ENCODE assay signal across 17 cellular contexts in genomic region chr1:34028381-34029055, GRCh38.
DNase-seq lines count a peak whose midpoint lies in the region; ATAC-seq and TF ChIP-seq lines count a peak whose summit lies in the region.
"Had no signal": no experiment of that assay in that cellular context is flagged by ENCODE, and none has a peak within 500 bp of the region (broad histone marks: within the 10 kb centered on the region; RNA-seq: fewer than 3 reads in every experiment).

No MANE protein-coding gene starts in this region.

- no peak overlapping the region for H3K23ac ChIP-seq in trophoblast cell (ENCODE audit: low read length)

- H3K9me2 ChIP-seq in GM23338 (ENCODE audit: insufficient read depth), result no peaks in the 10 kb centered on the region

- no CpG with 5 or more reads among the region's 11 CpGs for WGBS in trophoblast cell (ENCODE audit: extremely low coverage, insufficient coverage, insufficient read length)

- H3K36me3 ChIP-seq in GM23338 (ENCODE audit: insufficient read depth) (no peaks in the 10 kb centered on the region), trophoblast cell (ENCODE audit: control insufficient read depth in 1 of 2, insufficient read depth in 2 of 2, low read length in 2 of 2) (no peaks in the 10 kb centered on the region)
- H3K36me3 ChIP-seq: BLaER1 had no signal

- H3K79me2 ChIP-seq in GM23338 (replicated peaks; ENCODE audit: insufficient read depth) (peaks cover 2% of the 10 kb centered on the region; the same call in 1 of the 2 replicates), trophoblast cell (ENCODE audit: control insufficient read depth, insufficient read depth, low read length, poor library complexity) (no peaks in the 10 kb centered on the region)

- H3K4me2 ChIP-seq in GM23338 (no peak overlapping the region), trophoblast cell (ENCODE audit: low read length) (no peak overlapping the region)
- H3K4me2 ChIP-seq: BLaER1 had no signal

- peaks cover 4% of the 10 kb centered on the region; the same call in 2 of the 3 replicates for H3K4me1 Mint-ChIP-seq in GM23338
- peaks cover 5% of the 10 kb centered on the region for H3K4me1 Mint-ChIP-seq in T-helper 17 cell
- H3K4me1 Mint-ChIP-seq in activated T-cell treated with anti-CD3 and anti-CD28 coated beads, Interleukin-2, amount 50 U/mL, for 72 hours (ENCODE audit: low read depth), result no peaks in the 10 kb centered on the region
- H3K4me1 Mint-ChIP-seq: B cell; CD4-positive, CD25-positive, alpha-beta regulatory T cell had no signal

- H3K9me3 Mint-ChIP-seq in GM23338, result no peaks in the 10 kb centered on the region
- no peaks in the 10 kb centered on the region for H3K9me3 Mint-ChIP-seq in activated T-cell treated with anti-CD3 and anti-CD28 coated beads, Interleukin-2, amount 50 U/mL, for 72 hours
- H3K9me3 Mint-ChIP-seq: CD4-positive, CD25-positive, alpha-beta regulatory T cell; CD8-positive, alpha-beta T cell had no signal

- no peak overlapping the region for H3K14ac ChIP-seq in trophoblast cell (ENCODE audit: low read length)

- H3F3A ChIP-seq in GM23338 (replicated peaks; ENCODE audit: low read depth), result no peaks in the 10 kb centered on the region

- H4K12ac ChIP-seq in trophoblast cell (ENCODE audit: low read depth, low read length), result no peak overlapping the region

- H2AFZ ChIP-seq in GM23338 (no peak overlapping the region), trophoblast cell (ENCODE audit: insufficient read depth, low read length, poor library complexity) (no peak overlapping the region)

- ATAC-seq in GM23338 (no peak), T-helper 17 cell (no peak), HG02870 (IDR thresholded peaks at IDR 0.05; ENCODE audit: unreplicated experiment) (no peak)
- no peak for ATAC-seq in activated T-cell treated with anti-CD3 and anti-CD28 coated beads, Interleukin-2, amount 50 U/mL, for 72 hours (replicated peaks in 1 of 2)
- ATAC-seq: CD8-positive, alpha-beta T cell had no signal

- H2AK5ac ChIP-seq in trophoblast cell (ENCODE audit: low read length), result no peak overlapping the region

- no peak overlapping the region for H2BK5ac ChIP-seq in trophoblast cell (ENCODE audit: low read depth, low read length, poor library complexity)

- H3K4ac ChIP-seq in trophoblast cell (ENCODE audit: low read depth, low read length), result no peak overlapping the region

- H3K27me3 ChIP-seq in GM23338 (ENCODE audit: insufficient read depth) (no peaks in the 10 kb centered on the region), trophoblast cell (ENCODE audit: insufficient read depth, low read length) (no peaks in the 10 kb centered on the region)
- H3K27me3 ChIP-seq: BLaER1 had no signal

- H3K9ac ChIP-seq in trophoblast cell (ENCODE audit: low read length), result no peak overlapping the region
- H3K9ac ChIP-seq: BLaER1 had no signal

- H3K27ac ChIP-seq in GM23338 (ENCODE audit: low read depth) (no peak overlapping the region), trophoblast cell (ENCODE audit: low read depth, low read length) (no peak overlapping the region)
- H3K27ac ChIP-seq: 22Rv1, BLaER1, C4-2B had no signal

- H2BK12ac ChIP-seq in trophoblast cell (ENCODE audit: low read length), result no peak overlapping the region

- no peaks in the 10 kb centered on the region; the same call in 2 of the 3 replicates for H3K36me3 Mint-ChIP-seq in GM23338 (ENCODE audit: low read depth)
- H3K36me3 Mint-ChIP-seq in T-helper 17 cell (ENCODE audit: low read depth), result no peaks in the 10 kb centered on the region
- H3K36me3 Mint-ChIP-seq in activated T-cell treated with anti-CD3 and anti-CD28 coated beads, Interleukin-2, amount 50 U/mL, for 72 hours (ENCODE audit: insufficient read depth in 2 of 2), result no peaks in the 10 kb centered on the region
- H3K36me3 Mint-ChIP-seq: CD4-positive, CD25-positive, alpha-beta regulatory T cell; CD8-positive, alpha-beta T cell had no signal

- H3K4me3 Mint-ChIP-seq in GM23338 (no peak overlapping the region; the same call in 2 of the 3 replicates), T-helper 17 cell (no peak overlapping the region)
- H3K4me3 Mint-ChIP-seq in activated T-cell treated with anti-CD3 and anti-CD28 coated beads, Interleukin-2, amount 50 U/mL, for 72 hours, result no peak overlapping the region
- H3K4me3 Mint-ChIP-seq: B cell; CD4-positive, CD25-positive, alpha-beta regulatory T cell; CD8-positive, alpha-beta T cell had no signal

- H3K9me3 ChIP-seq in T-helper 17 cell (ENCODE audit: control insufficient read depth, low read length, poor library complexity, severe bottlenecking) (no peaks in the 10 kb centered on the region), trophoblast cell (ENCODE audit: insufficient read depth, low read depth, low read length) (no peaks in the 10 kb centered on the region)
- H3K9me3 ChIP-seq: BLaER1, Caco-2 had no signal

- H2BK120ac ChIP-seq in trophoblast cell (ENCODE audit: insufficient read depth, low read length, poor library complexity), result no peak overlapping the region

- H4K8ac ChIP-seq in trophoblast cell (ENCODE audit: low read depth, low read length), result no peak overlapping the region

- no peak for DNase-seq in GM23338 (ENCODE audit: low spot score)
- no peak for DNase-seq in T-helper 17 cell
- peak; percentile 80 for DNase-seq in trophoblast cell
- DNase-seq in activated CD8-positive, alpha-beta memory T cell treated with anti-CD3 and anti-CD28 coated beads, Interleukin-2, amount 50 U/mL, for 48 hours, result no peak
- no peak for DNase-seq in activated T-cell treated with anti-CD3 and anti-CD28 coated beads, Interleukin-2, amount 50 U/mL, for 72 hours
- DNase-seq: Caco-2; CD4-positive, CD25-positive, alpha-beta regulatory T cell; CD8-positive, alpha-beta T cell; DMS153; DND-41; H7; HCEC 1CT had no signal

- no peak overlapping the region for H3K4me3 ChIP-seq in GM23338
- H3K4me3 ChIP-seq in trophoblast cell (ENCODE audit: low read depth, low read length), result no peak overlapping the region
- H3K4me3 ChIP-seq: BLaER1 had no signal

- H3K4me1 ChIP-seq in GM23338 (ENCODE audit: insufficient read depth), result no peaks in the 10 kb centered on the region
- H3K4me1 ChIP-seq in trophoblast cell (ENCODE audit: control insufficient read depth in 1 of 2, insufficient read depth in 2 of 2, low read length in 2 of 2), result no peaks in the 10 kb centered on the region
- H3K4me1 ChIP-seq: BLaER1, Caco-2 had no signal

- H3K18ac ChIP-seq in trophoblast cell (ENCODE audit: low read length), result no peak overlapping the region

- H3K27ac Mint-ChIP-seq in GM23338 (peak overlapping the region; percentile 54; the same call in 1 of the 2 replicates), T-helper 17 cell (peak overlapping the region; percentile 49)
- no peak overlapping the region for H3K27ac Mint-ChIP-seq in activated T-cell treated with anti-CD3 and anti-CD28 coated beads, Interleukin-2, amount 50 U/mL, for 72 hours
- H3K27ac Mint-ChIP-seq: B cell; CD4-positive, CD25-positive, alpha-beta regulatory T cell had no signal

- H3K79me1 ChIP-seq in trophoblast cell (ENCODE audit: low read length), result no peaks in the 10 kb centered on the region

- TF ChIP-seq CTCF in GM23338 (conservative IDR thresholded peaks at IDR 0.05; ENCODE audit: low read depth in 2 of 2), result no peak

- H3K27me3 Mint-ChIP-seq in GM23338 (ENCODE audit: insufficient read depth, low read depth, poor library complexity) (peaks cover 5% of the 10 kb centered on the region), T-helper 17 cell (peaks cover 67% of the 10 kb centered on the region)
- H3K27me3 Mint-ChIP-seq in activated T-cell treated with anti-CD3 and anti-CD28 coated beads, Interleukin-2, amount 50 U/mL, for 72 hours (ENCODE audit: low read depth), result peaks cover 27% of the 10 kb centered on the region
- H3K27me3 Mint-ChIP-seq: CD4-positive, CD25-positive, alpha-beta regulatory T cell had no signal

- 0 out of 2 replicates have a peak, but pooled peaks cover 5% of the 10 kb centered on the region for H4K20me1 ChIP-seq in GM23338 (replicated peaks; ENCODE audit: insufficient read depth)
- H4K20me1 ChIP-seq: BLaER1 had no signal

- H4K91ac ChIP-seq in trophoblast cell (ENCODE audit: low read depth, low read length), result no peak overlapping the region

TF ChIP-seq in GM23338, 12 proteins besides CTCF, POLR2A, EP300 and RAD21 (continues in another document):
- TF ChIP-seq NANOG (IDR thresholded peaks at IDR 0.05; ENCODE audit: borderline replicate concordance) (no peak), JUNB (IDR thresholded peaks at IDR 0.05; ENCODE audit: unreplicated experiment) (no peak)

Comparison
In these comparisons a context has a peak if more than half of its experiments do, and no peak if none do; other contexts are left out.
1. DNase-seq: peak in trophoblast cell (2 of 2); none in GM23338 (single experiment), T-helper 17 cell (0 of 3), activated CD8-positive, alpha-beta memory T cell treated with anti-CD3 and anti-CD28 coated beads, Interleukin-2, amount 50 U/mL, for 48 hours (single experiment) and activated T-cell treated with anti-CD3 and anti-CD28 coated beads, Interleukin-2, amount 50 U/mL, for 72 hours (0 of 2).